Comparison of ENCODE assay signal across 23 cellular contexts in the genomic region with DNA sequence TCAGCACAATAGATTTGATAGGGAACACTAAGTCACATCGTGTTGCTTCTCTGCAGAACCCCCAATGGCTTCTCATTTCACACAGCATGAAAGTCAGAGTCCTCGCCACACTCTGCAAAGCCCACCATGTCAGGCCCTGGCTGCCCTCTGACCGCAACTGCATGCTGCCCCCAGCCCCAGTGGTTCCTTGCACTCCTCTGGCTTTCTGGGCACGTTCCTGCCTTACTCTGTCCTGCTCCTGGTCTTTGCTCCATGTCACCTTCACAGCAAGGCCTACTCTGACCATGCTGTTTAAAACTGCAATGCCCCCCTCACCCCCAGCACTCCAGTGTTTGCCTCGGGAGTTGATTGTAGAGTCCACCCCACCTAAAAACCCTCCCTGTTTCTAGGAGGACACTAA.
"Had no signal": no experiment of that assay in that cellular context is flagged by ENCODE, and none has a peak within 500 bp of the region (broad histone marks: within the 10 kb centered on the region; RNA-seq: fewer than 3 reads in every experiment).

No MANE protein-coding gene starts in this region.

- H3K27ac Mint-ChIP-seq: activated naive CD4-positive, alpha-beta T cell treated with anti-CD3 and anti-CD28 coated beads, Interleukin-2, amount 10 ng/mL, durations not matched to agents 7 days and 5 days; activated naive CD8-positive, alpha-beta T cell treated with anti-CD3 and anti-CD28 coated beads, Interleukin-2, amount 10 ng/mL, durations not matched to agents 7 days and 5 days; activated T-cell treated with anti-CD3 and anti-CD28 coated beads, Interleukin-2, amount 50 U/mL, for 24 hours; natural killer cell had no signal

- H3K4me1 Mint-ChIP-seq: activated naive CD4-positive, alpha-beta T cell treated with anti-CD3 and anti-CD28 coated beads, Interleukin-2, amount 10 ng/mL, durations not matched to agents 7 days and 5 days; activated naive CD8-positive, alpha-beta T cell treated with anti-CD3 and anti-CD28 coated beads, Interleukin-2, amount 10 ng/mL, durations not matched to agents 7 days and 5 days; natural killer cell had no signal

- H3K4me3 Mint-ChIP-seq: activated naive CD4-positive, alpha-beta T cell treated with anti-CD3 and anti-CD28 coated beads, Interleukin-2, amount 10 ng/mL, durations not matched to agents 7 days and 5 days; activated naive CD8-positive, alpha-beta T cell treated with anti-CD3 and anti-CD28 coated beads, Interleukin-2, amount 10 ng/mL, durations not matched to agents 7 days and 5 days; activated T-cell treated with anti-CD3 and anti-CD28 coated beads, Interleukin-2, amount 50 U/mL, for 24 hours; natural killer cell had no signal

- FAIRE-seq: astrocyte, endometrium, frontal cortex, islet of Langerhans had no signal

- ATAC-seq: left colon, natural killer cell, psoas muscle had no signal

- H3K27ac ChIP-seq: brain microvascular endothelial cell, psoas muscle, right atrium auricular region, tibial nerve, uterus had no signal

- H3K27me3 ChIP-seq: brain microvascular endothelial cell, right atrium auricular region, tibial nerve, uterus had no signal

- H3K4me1 ChIP-seq: psoas muscle, right atrium auricular region, uterus had no signal

- H3K9me3 ChIP-seq: psoas muscle, right atrium auricular region, tibial nerve, uterus had no signal

- H3K4me3 ChIP-seq: psoas muscle, right atrium auricular region, tibial nerve, uterus had no signal

- H3K27me3 Mint-ChIP-seq: activated naive CD4-positive, alpha-beta T cell treated with anti-CD3 and anti-CD28 coated beads, Interleukin-2, amount 10 ng/mL, durations not matched to agents 7 days and 5 days; activated naive CD8-positive, alpha-beta T cell treated with anti-CD3 and anti-CD28 coated beads, Interleukin-2, amount 10 ng/mL, durations not matched to agents 7 days and 5 days; activated T-cell treated with anti-CD3 and anti-CD28 coated beads, Interleukin-2, amount 50 U/mL, for 24 hours had no signal

- DNase-seq: activated CD4-positive, alpha-beta T cell treated with anti-CD3 and anti-CD28 coated beads for 4 hours; activated CD4-positive, alpha-beta T cell treated with anti-CD3 and anti-CD28 coated beads, Interleukin-2, amount 50 U/mL, for 48 hours; activated gamma-delta T cell; activated naive CD4-positive, alpha-beta T cell treated with anti-CD3 and anti-CD28 coated beads, Interleukin-2, amount 10 ng/mL, durations not matched to agents 7 days and 5 days; activated naive CD8-positive, alpha-beta T cell treated with anti-CD3 and anti-CD28 coated beads, Interleukin-2, amount 10 ng/mL, durations not matched to agents 7 days and 5 days; activated T-cell treated with anti-CD3 and anti-CD28 coated beads, Interleukin-2, amount 50 U/mL, for 24 hours; amniotic stem cell; brain microvascular endothelial cell; central memory CD4-positive, alpha-beta T cell; dermis blood vessel endothelial cell; effector CD8-positive, alpha-beta T cell; left colon; natural killer cell; psoas muscle; stimulated activated naive CD4-positive, alpha-beta T cell; T-helper 1 cell; uterus had no signal

- H3K36me3 ChIP-seq: uterus had no signal

- H3K36me3 Mint-ChIP-seq: activated naive CD4-positive, alpha-beta T cell treated with anti-CD3 and anti-CD28 coated beads, Interleukin-2, amount 10 ng/mL, durations not matched to agents 7 days and 5 days; activated naive CD8-positive, alpha-beta T cell treated with anti-CD3 and anti-CD28 coated beads, Interleukin-2, amount 10 ng/mL, durations not matched to agents 7 days and 5 days; natural killer cell had no signal

- H3K9me3 Mint-ChIP-seq: activated naive CD4-positive, alpha-beta T cell treated with anti-CD3 and anti-CD28 coated beads, Interleukin-2, amount 10 ng/mL, durations not matched to agents 7 days and 5 days; activated naive CD8-positive, alpha-beta T cell treated with anti-CD3 and anti-CD28 coated beads, Interleukin-2, amount 10 ng/mL, durations not matched to agents 7 days and 5 days; activated T-cell treated with anti-CD3 and anti-CD28 coated beads, Interleukin-2, amount 50 U/mL, for 24 hours; natural killer cell had no signal
